ENCODE assay signal across 20 cellular contexts in genomic region chr6:24441599-24441904, GRCh38. TPM values are rescaled to one million over a fixed set of nuclear protein-coding genes. Genes with fewer than 3 reads are reported as not detected.
DNase-seq lines count a peak whose midpoint lies in the region; ATAC-seq and TF ChIP-seq lines count a peak whose summit lies in the region.
"Had no signal": no experiment of that assay in that cellular context is flagged by ENCODE, and none has a peak within 500 bp of the region (broad histone marks: within the 10 kb centered on the region; RNA-seq: fewer than 3 reads in every experiment).

No MANE protein-coding gene starts in this region.

- H3K36me3 ChIP-seq in psoas muscle (ENCODE audit: insufficient read depth in 1 of 2, low read depth in 1 of 2): peaks cover 0 to 2% of the 10 kb centered on the region in 2 donors
- no peaks in the 10 kb centered on the region for H3K36me3 ChIP-seq in PC-3 (ENCODE audit: low read depth, low read length)
- H3K36me3 ChIP-seq in esophagus squamous epithelium: peaks cover 0 to 8% (median 0%) of the 10 kb centered on the region in 3 donors

- H3K27ac ChIP-seq in psoas muscle (peak overlapping the region; percentile 7), PC-3 (ENCODE audit: low read length) (no peak overlapping the region), esophagus squamous epithelium (no peak overlapping the region)
- H3K27ac ChIP-seq: A549 had no signal

- no peaks in the 10 kb centered on the region for H3F3A ChIP-seq in PC-3 (ENCODE audit: low read length, unreplicated experiment)

- H3K9me3 Mint-ChIP-seq in WTC11: no peaks in the 10 kb centered on the region
- H3K9me3 Mint-ChIP-seq: CD4-positive, alpha-beta memory T cell; GM23338; H9 had no signal

- H4K20me1 ChIP-seq in PC-3 (ENCODE audit: low read length): no peaks in the 10 kb centered on the region

- peak; percentile 10 for DNase-seq in activated effector memory CD4-positive, alpha-beta T cell treated with anti-CD3 and anti-CD28 coated beads, Interleukin-2, amount 50 U/mL, for 16 hours
- DNase-seq in activated effector memory CD4-positive, alpha-beta T cell treated with Interleukin-2 at 50 U/mL for 16 hours: no peak
- DNase-seq in WTC11 (ENCODE audit: low spot score) (no peak), psoas muscle (no peak), PC-3 (no peak), esophagus squamous epithelium (lab: John Stamatoyannopoulos, UW) (no peak)
- DNase-seq: 8988T; ACHN; C1 segment of cervical spinal cord; Calu3; CD4-positive, alpha-beta memory T cell; COR-L47; DMS53; DMS79 treated with DMSO at 0.1 percent for 48 hours; GF-D8; H9 had no signal

- H3K9me2 ChIP-seq in PC-3 (replicated peaks; ENCODE audit: low read length): no peaks in the 10 kb centered on the region

- H3K27me3 ChIP-seq in psoas muscle (ENCODE audit: insufficient read depth in 3 of 3, low read length in 2 of 3) (no peaks in the 10 kb centered on the region), PC-3 (ENCODE audit: low read length) (no peaks in the 10 kb centered on the region), esophagus squamous epithelium (no peaks in the 10 kb centered on the region)

- H3K27me3 Mint-ChIP-seq in WTC11 (ENCODE audit: low read depth): no peaks in the 10 kb centered on the region
- H3K27me3 Mint-ChIP-seq: CD4-positive, alpha-beta memory T cell had no signal

- intact Hi-C loops in psoas muscle (cut with DNase I): no loop called here
- intact Hi-C loops in PC-3 (cut with micrococcal nuclease): no loop called here
- intact Hi-C loops in esophagus squamous epithelium (cut with DNase I): no loop called here

- WGBS in psoas muscle, 3 donors: 51 to 91% (median 63%) methylated on average over 3 of the region's 3 CpGs
- whole genome bisulfite sequencing in esophagus squamous epithelium, 2 donors: 67 to 78% methylated on average over 3 of the region's 3 CpGs

- no peak overlapping the region for H2AFZ ChIP-seq in PC-3 (ENCODE audit: low read length)
- H2AFZ ChIP-seq: GM23338 had no signal

- POLR2A ChIA-PET in WTC11 (lab: Charles Lee) (no interaction called here), PC-3 (lab: Charles Lee; ENCODE audit: unreplicated experiment) (no interaction called here)

- no peak overlapping the region for H3K9ac ChIP-seq in PC-3 (ENCODE audit: low read length)

- H3K27ac Mint-ChIP-seq in WTC11: peak overlapping the region; percentile 29; the same call in 1 of the 2 replicates
- H3K27ac Mint-ChIP-seq: CD4-positive, alpha-beta memory T cell; GM23338; H9 had no signal

- H3K36me3 Mint-ChIP-seq in WTC11: peaks cover 2% of the 10 kb centered on the region; the same call in 1 of the 2 replicates

- H3K4me3 ChIP-seq in psoas muscle (peak overlapping the region; percentile 0), PC-3 (ENCODE audit: low read length) (no peak overlapping the region), esophagus squamous epithelium (no peak overlapping the region)
- H3K4me3 ChIP-seq: A549, GM23338 had no signal

- H3K9me3 ChIP-seq in psoas muscle (no peaks in the 10 kb centered on the region), PC-3 (ENCODE audit: low read length) (no peaks in the 10 kb centered on the region), esophagus squamous epithelium (no peaks in the 10 kb centered on the region)
- H3K9me3 ChIP-seq: A549 had no signal

- no peaks in the 10 kb centered on the region for H3K79me2 ChIP-seq in PC-3 (ENCODE audit: low read length)

- TF ChIP-seq CTCF in WTC11 (IDR thresholded peaks at IDR 0.05): no peak
- no peak for TF ChIP-seq CTCF in psoas muscle (IDR thresholded peaks at IDR 0.05)
- no peak for TF ChIP-seq CTCF in PC-3 (conservative IDR thresholded peaks at IDR 0.05; ENCODE audit: low read depth, low read length)
- no peak for TF ChIP-seq CTCF in esophagus squamous epithelium (IDR thresholded peaks at IDR 0.05)

- TF ChIP-seq POLR2A in esophagus squamous epithelium (IDR thresholded peaks at IDR 0.05): no peak

- CTCF ChIA-PET in WTC11 (lab: Charles Lee) (interaction anchor here (0.6 to 1.2 kb wide), 3 partner anchors 11 to 110 kb away, joined by 3 to 5 read pairs (median 4); no protein-coding TSS in a partner anchor), PC-3 (lab: Charles Lee) (no interaction called here)

- H3K4me3 Mint-ChIP-seq in WTC11: no peak overlapping the region
- H3K4me3 Mint-ChIP-seq: CD4-positive, alpha-beta memory T cell; GM23338; H9 had no signal

- peaks cover 8% of the 10 kb centered on the region for H3K4me1 Mint-ChIP-seq in WTC11

- H3K4me1 ChIP-seq in psoas muscle: peaks cover 5% of the 10 kb centered on the region
- H3K4me1 ChIP-seq in PC-3 (ENCODE audit: insufficient read depth, low read length): 0 out of 2 replicates have a peak, but pooled peaks cover 3% of the 10 kb centered on the region
- peaks cover 0 to 6% (median 0%) of the 10 kb centered on the region in 3 donors for H3K4me1 ChIP-seq in esophagus squamous epithelium
- H3K4me1 ChIP-seq: A549 had no signal

- no peak overlapping the region for H3K4me2 ChIP-seq in PC-3 (ENCODE audit: low read length)
- H3K4me2 ChIP-seq: A549, GM23338 had no signal

- no TSS peak for BruUV-seq in PC-3 (replicated peaks; lab: Mats Ljungman, UMichigan)

- ATAC-seq in WTC11: no peak
- peak in 3 of 4 donors; percentile 46 to 71 (median 61) for ATAC-seq in psoas muscle
- ATAC-seq in PC-3: no peak
- no peak for ATAC-seq in HG03565 (IDR thresholded peaks at IDR 0.05; ENCODE audit: unreplicated experiment)
- ATAC-seq: A549, GM23338, HCT116 had no signal

TF ChIP-seq in WTC11, 78 proteins besides CTCF, POLR2A, EP300 and RAD21:
- TF ChIP-seq ERG (CRISPR knock-in tag; IDR thresholded peaks at IDR 0.05) (no peak), SOX15 (CRISPR knock-in tag; IDR thresholded peaks at IDR 0.05) (no peak), KAT7 (CRISPR knock-in tag; IDR thresholded peaks at IDR 0.05; ENCODE audit: borderline replicate concordance) (no peak), OVOL2 (CRISPR knock-in tag; IDR thresholded peaks at IDR 0.05; ENCODE audit: borderline replicate concordance) (no peak), ZNF317 (CRISPR knock-in tag; IDR thresholded peaks at IDR 0.05; ENCODE audit: borderline replicate concordance, low read depth) (no peak)
- TF ChIP-seq, protein P1, sequence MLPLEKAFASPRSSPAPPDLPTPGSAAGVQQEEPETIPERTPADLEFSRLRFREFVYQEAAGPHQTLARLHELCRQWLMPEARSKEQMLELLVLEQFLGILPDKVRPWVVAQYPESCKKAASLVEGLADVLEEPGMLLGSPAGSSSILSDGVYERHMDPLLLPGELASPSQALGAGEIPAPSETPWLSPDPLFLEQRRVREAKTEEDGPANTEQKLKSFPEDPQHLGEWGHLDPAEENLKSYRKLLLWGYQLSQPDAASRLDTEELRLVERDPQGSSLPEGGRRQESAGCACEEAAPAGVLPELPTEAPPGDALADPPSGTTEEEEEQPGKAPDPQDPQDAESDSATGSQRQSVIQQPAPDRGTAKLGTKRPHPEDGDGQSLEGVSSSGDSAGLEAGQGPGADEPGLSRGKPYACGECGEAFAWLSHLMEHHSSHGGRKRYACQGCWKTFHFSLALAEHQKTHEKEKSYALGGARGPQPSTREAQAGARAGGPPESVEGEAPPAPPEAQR (CRISPR knock-in tag; IDR thresholded peaks at IDR 0.05): no peak

RNA-seq across cellular contexts. Expression of gene MRS2, which starts 38.8 kb away (rescaled TPM):
- total RNA-seq in WTC11 (2021): 71.1 to 91.6 TPM (median 73.1 TPM) in 3 replicates
- 10 to 100 TPM; 26.7 to 52.6 (median 32.2) TPM for total RNA-seq in psoas muscle
- polyA plus RNA-seq in psoas muscle: 10 to 100 TPM; 26.2 to 52.5 (median 41.4) TPM
- total RNA-seq in PC-3 (2014; rRNA removed): 19.8 and 21.3 TPM in 2 replicates
- total RNA-seq in esophagus squamous epithelium: 10 to 100 TPM; 21.3 to 34.4 (median 29.3) TPM

RNA-seq across cellular contexts. Expression of gene GPLD1, which starts 47.8 kb away (rescaled TPM):
- 5.7 to 8.4 TPM (median 6.3 TPM) in 3 replicates for total RNA-seq in WTC11 (2021)
- 1 to 10 TPM in 1 of 4 donors, under 1 TPM in 3; 0.38 to 1.1 (median 0.81) TPM for total RNA-seq in psoas muscle
- polyA plus RNA-seq in psoas muscle: under 1 TPM; 0.25 to 0.30 (median 0.28) TPM
- 1.3 and 3.9 TPM in 2 replicates for total RNA-seq in PC-3 (2014; rRNA removed)
- total RNA-seq in esophagus squamous epithelium: 1 to 10 TPM in 1 of 4 donors, under 1 TPM in 3; 0.27 to 1.9 (median 0.64) TPM

RNA-seq across cellular contexts. Expression of gene ALDH5A1, which starts 53.2 kb away (rescaled TPM):
- total RNA-seq in WTC11 (2021) (5.1 to 6.7 TPM (median 5.5 TPM) in 3 replicates), psoas muscle (10 to 100 TPM; 16.7 to 41.7 (median 34.6) TPM), PC-3 (2014; rRNA removed) (11.9 and 12.2 TPM in 2 replicates), esophagus squamous epithelium (1 to 10 TPM; 4.0 to 9.6 (median 6.0) TPM)
- 10 to 100 TPM in 1 of 3 donors, 1 to 10 TPM in 2; 3.5 to 10.7 (median 8.6) TPM for polyA plus RNA-seq in psoas muscle

Comparison
In these comparisons a context has a peak if more than half of its experiments do, and no peak if none do; other contexts are left out.
1. ATAC-seq: peak in psoas muscle (3 of 4); none in WTC11 (single experiment), PC-3 (single experiment) and HG03565 (single experiment).